ENCODE assay signal across 1 cellular context in genomic region chr16:1434644-1435592, GRCh38.
TF ChIP-seq lines count a peak whose summit lies in the region.

No MANE protein-coding gene starts in this region.

TF ChIP-seq in H1, 55 proteins besides CTCF, POLR2A, EP300 and RAD21:
- TF ChIP-seq USF2 (IDR thresholded peaks at IDR 0.05; ENCODE audit: low read length) (no peak), TBP (IDR thresholded peaks at IDR 0.05; ENCODE audit: low read depth, low read length) (no peak), CEBPB (IDR thresholded peaks at IDR 0.05; ENCODE audit: low read depth, low read length) (no peak), ZNF274 (IDR thresholded peaks at IDR 0.05; ENCODE audit: borderline replicate concordance, extremely low read depth, low read length) (no peak), PHF8 (conservative IDR thresholded peaks at IDR 0.05; ENCODE audit: low read depth, low read length) (no peak), YY1 (IDR thresholded peaks at IDR 0.05; ENCODE audit: low read depth, low read length) (no peak), GABPA (IDR thresholded peaks at IDR 0.05; ENCODE audit: borderline replicate concordance, insufficient read depth, low read length) (no peak), POU5F1 (IDR thresholded peaks at IDR 0.05; ENCODE audit: low read depth, low read length) (no peak), KDM1A (IDR thresholded peaks at IDR 0.05; ENCODE audit: borderline replicate concordance, low read length) (no peak), ASH2L (IDR thresholded peaks at IDR 0.05; ENCODE audit: low read length) (no peak), TAF7 (optimal IDR thresholded peaks at IDR 0.05; ENCODE audit: borderline replicate concordance, low read depth, low read length) (no peak), SIX5 (IDR thresholded peaks at IDR 0.05; ENCODE audit: low read depth, low read length) (no peak)
TF ChIP-seq in H1: peak in this region for 0.
